In genomic region chr12:9794484-9795063, GRCh38 we compare ENCODE assay signal across 1 cellular context.
TF ChIP-seq lines count a peak whose summit lies in the region.

No MANE protein-coding gene starts in this region.

TF ChIP-seq in IMR-90, 13 proteins besides CTCF, POLR2A, EP300 and RAD21:
- TF ChIP-seq ELK1 (IDR thresholded peaks at IDR 0.05; ENCODE audit: borderline replicate concordance, low read depth, low read length) (no peak), CEBPB (IDR thresholded peaks at IDR 0.05; ENCODE audit: low read depth, low read length) (no peak), CHD1 (IDR thresholded peaks at IDR 0.05; ENCODE audit: low read depth, low read length) (no peak), MAZ (IDR thresholded peaks at IDR 0.05; ENCODE audit: borderline replicate concordance, low read depth, low read length) (no peak), BHLHE40 (IDR thresholded peaks at IDR 0.05; ENCODE audit: low read depth, low read length) (no peak), USF2 (IDR thresholded peaks at IDR 0.05; ENCODE audit: low read depth, low read length) (no peak), MAFK (IDR thresholded peaks at IDR 0.05; ENCODE audit: low read depth, low read length) (no peak), MXI1 (IDR thresholded peaks at IDR 0.05; ENCODE audit: borderline replicate concordance, low read depth, low read length) (no peak), SMC3 (IDR thresholded peaks at IDR 0.05; ENCODE audit: low read depth, low read length) (no peak), NFE2L2 (IDR thresholded peaks at IDR 0.05; ENCODE audit: low read depth, low read length) (no peak)
